1 cellular context compared by ENCODE assay signal in the genomic region with DNA sequence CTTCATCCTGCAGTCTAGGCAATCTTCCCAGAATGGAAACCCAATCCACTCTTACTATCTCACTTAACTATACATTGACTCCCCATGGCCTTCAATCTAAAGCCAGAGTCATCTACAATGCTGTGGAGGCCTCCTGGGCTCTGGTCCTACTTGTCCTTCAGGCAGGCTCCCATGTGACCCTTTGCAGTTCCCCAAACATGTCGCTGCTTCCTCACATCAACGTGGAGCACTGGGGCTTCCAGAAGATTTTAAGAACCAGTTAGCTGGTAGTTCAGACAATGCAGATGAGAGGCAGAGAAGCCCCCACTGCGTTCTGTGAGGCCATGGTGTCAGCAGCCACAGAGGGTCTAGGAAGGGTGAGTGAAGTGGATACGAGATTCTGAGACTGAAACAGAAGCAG.
TF ChIP-seq lines count a peak whose summit lies in the region.

No MANE protein-coding gene starts in this region.

TF ChIP-seq in HepG2, 621 proteins besides CTCF, POLR2A, EP300 and RAD21:
- TF ChIP-seq ZNF616 (CRISPR knock-in tag; IDR thresholded peaks at IDR 0.05; ENCODE audit: low read depth): no peak
- TF ChIP-seq, protein P1, sequence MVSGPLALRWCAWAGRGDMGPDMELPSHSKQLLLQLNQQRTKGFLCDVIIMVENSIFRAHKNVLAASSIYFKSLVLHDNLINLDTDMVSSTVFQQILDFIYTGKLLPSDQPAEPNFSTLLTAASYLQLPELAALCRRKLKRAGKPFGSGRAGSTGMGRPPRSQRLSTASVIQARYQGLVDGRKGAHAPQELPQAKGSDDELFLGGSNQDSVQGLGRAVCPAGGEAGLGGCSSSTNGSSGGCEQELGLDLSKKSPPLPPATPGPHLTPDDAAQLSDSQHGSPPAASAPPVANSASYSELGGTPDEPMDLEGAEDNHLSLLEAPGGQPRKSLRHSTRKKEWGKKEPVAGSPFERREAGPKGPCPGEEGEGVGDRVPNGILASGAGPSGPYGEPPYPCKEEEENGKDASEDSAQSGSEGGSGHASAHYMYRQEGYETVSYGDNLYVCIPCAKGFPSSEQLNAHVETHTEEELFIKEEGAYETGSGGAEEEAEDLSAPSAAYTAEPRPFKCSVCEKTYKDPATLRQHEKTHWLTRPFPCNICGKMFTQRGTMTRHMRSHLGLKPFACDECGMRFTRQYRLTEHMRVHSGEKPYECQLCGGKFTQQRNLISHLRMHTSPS (CRISPR knock-in tag; IDR thresholded peaks at IDR 0.05; ENCODE audit: low read depth): no peak
- TF ChIP-seq, protein P2, sequence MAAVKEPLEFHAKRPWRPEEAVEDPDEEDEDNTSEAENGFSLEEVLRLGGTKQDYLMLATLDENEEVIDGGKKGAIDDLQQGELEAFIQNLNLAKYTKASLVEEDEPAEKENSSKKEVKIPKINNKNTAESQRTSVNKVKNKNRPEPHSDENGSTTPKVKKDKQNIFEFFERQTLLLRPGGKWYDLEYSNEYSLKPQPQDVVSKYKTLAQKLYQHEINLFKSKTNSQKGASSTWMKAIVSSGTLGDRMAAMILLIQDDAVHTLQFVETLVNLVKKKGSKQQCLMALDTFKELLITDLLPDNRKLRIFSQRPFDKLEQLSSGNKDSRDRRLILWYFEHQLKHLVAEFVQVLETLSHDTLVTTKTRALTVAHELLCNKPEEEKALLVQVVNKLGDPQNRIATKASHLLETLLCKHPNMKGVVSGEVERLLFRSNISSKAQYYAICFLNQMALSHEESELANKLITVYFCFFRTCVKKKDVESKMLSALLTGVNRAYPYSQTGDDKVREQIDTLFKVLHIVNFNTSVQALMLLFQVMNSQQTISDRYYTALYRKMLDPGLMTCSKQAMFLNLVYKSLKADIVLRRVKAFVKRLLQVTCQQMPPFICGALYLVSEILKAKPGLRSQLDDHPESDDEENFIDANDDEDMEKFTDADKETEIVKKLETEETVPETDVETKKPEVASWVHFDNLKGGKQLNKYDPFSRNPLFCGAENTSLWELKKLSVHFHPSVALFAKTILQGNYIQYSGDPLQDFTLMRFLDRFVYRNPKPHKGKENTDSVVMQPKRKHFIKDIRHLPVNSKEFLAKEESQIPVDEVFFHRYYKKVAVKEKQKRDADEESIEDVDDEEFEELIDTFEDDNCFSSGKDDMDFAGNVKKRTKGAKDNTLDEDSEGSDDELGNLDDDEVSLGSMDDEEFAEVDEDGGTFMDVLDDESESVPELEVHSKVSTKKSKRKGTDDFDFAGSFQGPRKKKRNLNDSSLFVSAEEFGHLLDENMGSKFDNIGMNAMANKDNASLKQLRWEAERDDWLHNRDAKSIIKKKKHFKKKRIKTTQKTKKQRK (IDR thresholded peaks at IDR 0.05; ENCODE audit: low read length): no peak
- TF ChIP-seq ARID2 (CRISPR knock-in tag; IDR thresholded peaks at IDR 0.05; ENCODE audit: borderline replicate concordance): no peak
- TF ChIP-seq FOXA1 (IDR thresholded peaks at IDR 0.05): no peak
- TF ChIP-seq FOXA1 (CRISPR knock-in tag; IDR thresholded peaks at IDR 0.05): no peak
- no peak for TF ChIP-seq CHD2 (IDR thresholded peaks at IDR 0.05; ENCODE audit: low read depth, low read length)
TF ChIP-seq in HepG2: peak in this region for 0.
